21 cellular contexts compared by ENCODE assay signal in the genomic region with DNA sequence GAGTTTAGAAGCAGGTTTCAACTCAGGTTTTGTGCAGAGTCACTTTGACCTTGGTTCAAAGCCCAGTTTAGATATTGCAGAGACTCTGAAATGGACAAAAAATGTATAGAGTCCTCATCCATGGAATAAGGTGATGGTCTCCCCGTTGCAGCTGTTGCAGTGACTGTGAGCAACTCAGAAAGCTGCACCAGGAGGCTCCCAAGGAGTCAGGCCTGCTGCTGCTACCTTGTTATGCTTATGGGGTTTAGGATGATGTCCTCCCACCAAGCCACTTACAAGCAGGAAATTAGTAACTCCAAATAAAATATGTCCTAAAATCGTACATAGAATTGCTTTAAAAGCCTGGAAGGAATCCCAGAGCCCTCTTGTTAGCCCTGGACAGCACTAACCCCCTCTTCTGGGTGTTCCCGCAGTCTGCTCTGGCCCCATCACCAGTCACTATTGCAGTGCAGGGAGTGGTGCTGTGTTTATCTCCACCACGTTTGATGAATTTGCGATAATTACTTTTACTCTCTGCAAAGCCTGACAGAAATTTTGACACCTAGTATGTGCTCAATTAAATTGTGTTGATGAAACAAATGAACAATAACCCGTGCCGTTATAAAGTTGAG.
"Had no signal": no experiment of that assay in that cellular context is flagged by ENCODE, and none has a peak within 500 bp of the region (broad histone marks: within the 10 kb centered on the region; RNA-seq: fewer than 3 reads in every experiment).

No MANE protein-coding gene starts in this region.

- ATAC-seq: activated CD8-positive, alpha-beta T cell treated with anti-CD3 and anti-CD28 coated beads, Interleukin-2, amount 10 ng/mL, durations not matched to agents 7 days and 5 days; K562 had no signal

- H3K27ac Mint-ChIP-seq: activated CD8-positive, alpha-beta T cell treated with anti-CD3 and anti-CD28 coated beads, Interleukin-2, amount 10 ng/mL, durations not matched to agents 7 days and 5 days; activated naive CD8-positive, alpha-beta T cell treated with anti-CD3 and anti-CD28 coated beads, Interleukin-2, amount 10 ng/mL, durations not matched to agents 7 days and 5 days; T-helper 1 cell treated with Interleukin-12 subunit alpha and Interleukin-12 subunit beta and Interleukin-4 antibody, amounts not matched to agents 30 μg/mL and 1 μg/mL, for 36 hours had no signal

- H3K4me1 Mint-ChIP-seq: activated naive CD8-positive, alpha-beta T cell treated with anti-CD3 and anti-CD28 coated beads, Interleukin-2, amount 10 ng/mL, durations not matched to agents 7 days and 5 days had no signal

- H3K27me3 Mint-ChIP-seq: activated naive CD8-positive, alpha-beta T cell treated with anti-CD3 and anti-CD28 coated beads, Interleukin-2, amount 10 ng/mL, durations not matched to agents 7 days and 5 days had no signal

- H3K4me3 Mint-ChIP-seq: activated CD8-positive, alpha-beta T cell treated with anti-CD3 and anti-CD28 coated beads, Interleukin-2, amount 10 ng/mL, durations not matched to agents 7 days and 5 days; activated naive CD8-positive, alpha-beta T cell treated with anti-CD3 and anti-CD28 coated beads, Interleukin-2, amount 10 ng/mL, durations not matched to agents 7 days and 5 days; T-helper 1 cell treated with Interleukin-12 subunit alpha and Interleukin-12 subunit beta and Interleukin-4 antibody, amounts not matched to agents 30 μg/mL and 1 μg/mL, for 36 hours had no signal

- DNase-seq: activated CD4-positive, alpha-beta T cell treated with anti-CD3 and anti-CD28 coated beads for 48 hours; activated CD4-positive, alpha-beta T cell treated with anti-CD3 and anti-CD28 coated beads, Interleukin-2, amount 50 U/mL, for 4 hours; activated CD4-positive, CD25-positive, alpha-beta regulatory T cell treated with anti-CD3 and anti-CD28 coated beads, Interleukin-2, amount 50 U/mL, for 72 hours; activated CD8-positive, alpha-beta memory T cell treated with anti-CD3 and anti-CD28 coated beads, Interleukin-2, amount 50 U/mL, for 48 hours; activated CD8-positive, alpha-beta T cell treated with anti-CD3 and anti-CD28 coated beads, Interleukin-2, amount 10 ng/mL, durations not matched to agents 7 days and 5 days; activated naive CD4-positive, alpha-beta T cell treated with anti-CD3 and anti-CD28 coated beads, Interleukin-2, amount 50 U/mL, for 16 hours; activated naive CD8-positive, alpha-beta T cell treated with anti-CD3 and anti-CD28 coated beads, Interleukin-2, amount 10 ng/mL, durations not matched to agents 7 days and 5 days; activated T-cell treated with anti-CD3 and anti-CD28 coated beads, Interleukin-2, amount 50 U/mL, for 1 hour; adrenal gland; anterior cingulate cortex; cerebellar nuclear complex; Kasumi-1; NCI-H1417; NCI-H1930; NCI-H2227 treated with DMSO at 0.1 percent for 48 hours; NCI-H446 treated with DMSO at 0.1 percent for 48 hours; NCI-H524 treated with DMSO at 0.1 percent for 48 hours; NCI-H82; SHP77 had no signal

- H3K36me3 Mint-ChIP-seq: activated naive CD8-positive, alpha-beta T cell treated with anti-CD3 and anti-CD28 coated beads, Interleukin-2, amount 10 ng/mL, durations not matched to agents 7 days and 5 days had no signal
